ENCODE assay signal across 1 cellular context in the genomic region with DNA sequence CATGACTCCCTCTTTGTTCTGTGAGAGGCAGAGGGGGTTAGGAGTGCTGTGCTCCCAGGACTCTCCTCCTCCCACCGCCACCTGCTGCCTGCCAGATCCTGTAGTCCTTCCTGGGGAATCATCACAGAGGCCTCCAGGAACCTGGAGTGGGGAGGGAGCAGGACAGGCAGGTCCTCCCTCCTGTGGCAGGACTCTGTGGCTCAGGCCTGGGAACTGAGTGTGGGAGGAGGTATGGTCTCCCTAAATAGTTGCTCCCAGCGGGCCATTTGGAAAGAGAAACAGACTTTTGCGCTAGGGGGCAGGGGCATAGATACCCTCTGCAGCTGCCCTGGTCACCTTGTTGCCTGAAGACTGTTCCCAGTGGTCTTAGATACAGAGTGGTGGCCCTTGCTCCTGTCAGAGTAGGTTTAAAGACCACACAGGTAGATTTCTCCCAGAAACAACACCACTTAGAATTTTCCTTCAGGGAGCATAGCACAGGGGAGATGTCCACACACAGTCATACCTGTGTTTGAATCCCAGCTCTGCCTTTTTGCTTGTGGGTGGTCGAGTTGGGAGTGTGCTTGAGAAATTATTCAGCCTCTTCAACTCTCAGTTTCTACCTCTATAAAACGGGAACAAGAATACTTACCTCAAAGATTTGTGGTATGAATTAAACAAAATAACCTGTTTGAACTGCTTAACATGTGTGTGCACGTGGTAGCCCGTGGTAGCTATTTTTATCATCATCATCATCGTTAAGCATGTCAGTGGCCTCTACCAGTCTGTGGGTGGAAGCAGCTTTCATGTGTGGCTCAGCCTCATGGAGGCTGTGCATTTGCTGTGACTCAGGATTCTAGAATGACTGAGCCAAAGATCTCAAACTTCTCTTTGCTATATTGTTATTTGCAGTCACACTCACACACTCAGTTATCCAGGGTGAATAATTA.
TF ChIP-seq lines count a peak whose summit lies in the region.

No MANE protein-coding gene starts in this region.

TF ChIP-seq in K562, 482 proteins besides CTCF, POLR2A, EP300 and RAD21 (continued from another document and continues in another):
- TF ChIP-seq RBM25 (IDR thresholded peaks at IDR 0.05; ENCODE audit: low read depth, low read length, severe bottlenecking) (peak; percentile 22), HLTF (IDR thresholded peaks at IDR 0.05) (no peak), RBBP5 (IDR thresholded peaks at IDR 0.05; ENCODE audit: borderline replicate concordance, insufficient read depth, low read length, poor library complexity, severe bottlenecking) (no peak), ZNF12 (CRISPR knock-in tag; IDR thresholded peaks at IDR 0.05) (no peak), MEF2D (tag; conservative IDR thresholded peaks at IDR 0.05; ENCODE audit: low read depth) (peak; percentile 83), CXXC5 (CRISPR knock-in tag; IDR thresholded peaks at IDR 0.05) (peak; percentile 17; the same call in 1 of the 2 replicates), FOXP1 (CRISPR knock-in tag; IDR thresholded peaks at IDR 0.05) (no peak), ZNF282 (CRISPR knock-in tag; IDR thresholded peaks at IDR 0.05) (no peak), ILF3 (IDR thresholded peaks at IDR 0.05; ENCODE audit: borderline replicate concordance) (no peak), SP2 (IDR thresholded peaks at IDR 0.05; ENCODE audit: extremely low read depth, low read depth, low read length, poor library complexity, severe bottlenecking) (no peak), ZNF778 (CRISPR knock-in tag; IDR thresholded peaks at IDR 0.05) (no peak), SMARCC2 (IDR thresholded peaks at IDR 0.05; ENCODE audit: low read depth) (no peak), BRF1 (IDR thresholded peaks at IDR 0.05; ENCODE audit: borderline replicate concordance, extremely low read depth, insufficient read length) (no peak), ZNF318 (IDR thresholded peaks at IDR 0.05; ENCODE audit: borderline replicate concordance in 1 of 2, low read depth in 1 of 2) (no peak), ETV1 (tag; conservative IDR thresholded peaks at IDR 0.05; ENCODE audit: low read depth) (0 out of 2 replicates have a peak, but pooled peaks have one; percentile 3), ELK1 (CRISPR knock-in tag; IDR thresholded peaks at IDR 0.05) (no peak), HMGN3 (IDR thresholded peaks at IDR 0.05; ENCODE audit: borderline replicate concordance, extremely low read depth, insufficient read length, low read depth, low read length) (no peak), GATAD2A (IDR thresholded peaks at IDR 0.05) (0 out of 2 replicates have a peak, but pooled peaks have one; percentile 22), CHCHD3 (CRISPR knock-in tag; IDR thresholded peaks at IDR 0.05) (no peak), HDAC1 (IDR thresholded peaks at IDR 0.05) (peak in 1 of 2 experiments; percentile 39; a peak in 1 of 4 replicates), CEBPZ (IDR thresholded peaks at IDR 0.05; ENCODE audit: borderline replicate concordance, low read depth, low read length) (no peak), ZNF830 (CRISPR knock-in tag; IDR thresholded peaks at IDR 0.05) (no peak), FIP1L1 (IDR thresholded peaks at IDR 0.05; ENCODE audit: low read depth, low read length, poor library complexity, severe bottlenecking) (no peak)
- TF ChIP-seq, protein P1, sequence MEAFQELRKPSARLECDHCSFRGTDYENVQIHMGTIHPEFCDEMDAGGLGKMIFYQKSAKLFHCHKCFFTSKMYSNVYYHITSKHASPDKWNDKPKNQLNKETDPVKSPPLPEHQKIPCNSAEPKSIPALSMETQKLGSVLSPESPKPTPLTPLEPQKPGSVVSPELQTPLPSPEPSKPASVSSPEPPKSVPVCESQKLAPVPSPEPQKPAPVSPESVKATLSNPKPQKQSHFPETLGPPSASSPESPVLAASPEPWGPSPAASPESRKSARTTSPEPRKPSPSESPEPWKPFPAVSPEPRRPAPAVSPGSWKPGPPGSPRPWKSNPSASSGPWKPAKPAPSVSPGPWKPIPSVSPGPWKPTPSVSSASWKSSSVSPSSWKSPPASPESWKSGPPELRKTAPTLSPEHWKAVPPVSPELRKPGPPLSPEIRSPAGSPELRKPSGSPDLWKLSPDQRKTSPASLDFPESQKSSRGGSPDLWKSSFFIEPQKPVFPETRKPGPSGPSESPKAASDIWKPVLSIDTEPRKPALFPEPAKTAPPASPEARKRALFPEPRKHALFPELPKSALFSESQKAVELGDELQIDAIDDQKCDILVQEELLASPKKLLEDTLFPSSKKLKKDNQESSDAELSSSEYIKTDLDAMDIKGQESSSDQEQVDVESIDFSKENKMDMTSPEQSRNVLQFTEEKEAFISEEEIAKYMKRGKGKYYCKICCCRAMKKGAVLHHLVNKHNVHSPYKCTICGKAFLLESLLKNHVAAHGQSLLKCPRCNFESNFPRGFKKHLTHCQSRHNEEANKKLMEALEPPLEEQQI (IDR thresholded peaks at IDR 0.05) = no peak
- TF ChIP-seq, protein P2, sequence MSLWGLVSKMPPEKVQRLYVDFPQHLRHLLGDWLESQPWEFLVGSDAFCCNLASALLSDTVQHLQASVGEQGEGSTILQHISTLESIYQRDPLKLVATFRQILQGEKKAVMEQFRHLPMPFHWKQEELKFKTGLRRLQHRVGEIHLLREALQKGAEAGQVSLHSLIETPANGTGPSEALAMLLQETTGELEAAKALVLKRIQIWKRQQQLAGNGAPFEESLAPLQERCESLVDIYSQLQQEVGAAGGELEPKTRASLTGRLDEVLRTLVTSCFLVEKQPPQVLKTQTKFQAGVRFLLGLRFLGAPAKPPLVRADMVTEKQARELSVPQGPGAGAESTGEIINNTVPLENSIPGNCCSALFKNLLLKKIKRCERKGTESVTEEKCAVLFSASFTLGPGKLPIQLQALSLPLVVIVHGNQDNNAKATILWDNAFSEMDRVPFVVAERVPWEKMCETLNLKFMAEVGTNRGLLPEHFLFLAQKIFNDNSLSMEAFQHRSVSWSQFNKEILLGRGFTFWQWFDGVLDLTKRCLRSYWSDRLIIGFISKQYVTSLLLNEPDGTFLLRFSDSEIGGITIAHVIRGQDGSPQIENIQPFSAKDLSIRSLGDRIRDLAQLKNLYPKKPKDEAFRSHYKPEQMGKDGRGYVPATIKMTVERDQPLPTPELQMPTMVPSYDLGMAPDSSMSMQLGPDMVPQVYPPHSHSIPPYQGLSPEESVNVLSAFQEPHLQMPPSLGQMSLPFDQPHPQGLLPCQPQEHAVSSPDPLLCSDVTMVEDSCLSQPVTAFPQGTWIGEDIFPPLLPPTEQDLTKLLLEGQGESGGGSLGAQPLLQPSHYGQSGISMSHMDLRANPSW (CRISPR knock-in tag; IDR thresholded peaks at IDR 0.05) = no peak
- TF ChIP-seq, protein P3, sequence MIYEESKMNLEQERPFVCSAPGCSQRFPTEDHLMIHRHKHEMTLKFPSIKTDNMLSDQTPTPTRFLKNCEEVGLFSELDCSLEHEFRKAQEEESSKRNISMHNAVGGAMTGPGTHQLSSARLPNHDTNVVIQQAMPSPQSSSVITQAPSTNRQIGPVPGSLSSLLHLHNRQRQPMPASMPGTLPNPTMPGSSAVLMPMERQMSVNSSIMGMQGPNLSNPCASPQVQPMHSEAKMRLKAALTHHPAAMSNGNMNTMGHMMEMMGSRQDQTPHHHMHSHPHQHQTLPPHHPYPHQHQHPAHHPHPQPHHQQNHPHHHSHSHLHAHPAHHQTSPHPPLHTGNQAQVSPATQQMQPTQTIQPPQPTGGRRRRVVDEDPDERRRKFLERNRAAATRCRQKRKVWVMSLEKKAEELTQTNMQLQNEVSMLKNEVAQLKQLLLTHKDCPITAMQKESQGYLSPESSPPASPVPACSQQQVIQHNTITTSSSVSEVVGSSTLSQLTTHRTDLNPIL (CRISPR knock-in tag; IDR thresholded peaks at IDR 0.05) = no peak
- TF ChIP-seq, protein P4, sequence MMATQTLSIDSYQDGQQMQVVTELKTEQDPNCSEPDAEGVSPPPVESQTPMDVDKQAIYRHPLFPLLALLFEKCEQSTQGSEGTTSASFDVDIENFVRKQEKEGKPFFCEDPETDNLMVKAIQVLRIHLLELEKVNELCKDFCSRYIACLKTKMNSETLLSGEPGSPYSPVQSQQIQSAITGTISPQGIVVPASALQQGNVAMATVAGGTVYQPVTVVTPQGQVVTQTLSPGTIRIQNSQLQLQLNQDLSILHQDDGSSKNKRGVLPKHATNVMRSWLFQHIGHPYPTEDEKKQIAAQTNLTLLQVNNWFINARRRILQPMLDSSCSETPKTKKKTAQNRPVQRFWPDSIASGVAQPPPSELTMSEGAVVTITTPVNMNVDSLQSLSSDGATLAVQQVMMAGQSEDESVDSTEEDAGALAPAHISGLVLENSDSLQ (IDR thresholded peaks at IDR 0.05) = no peak
